Comparison of ENCODE assay signal across 8 cellular contexts in genomic region chr15:57537072-57537471, GRCh38. TPM values are rescaled to one million over a fixed set of nuclear protein-coding genes. Genes with fewer than 3 reads are reported as not detected.
A peak's percentile ranks its signal among the peaks of the same experiment; 100 is the strongest.
DNase-seq lines count a peak whose midpoint lies in the region; ATAC-seq, FAIRE-seq and TF ChIP-seq lines count a peak whose summit lies in the region.

No MANE protein-coding gene starts in this region.

- ATAC-seq in sciatic nerve (peak; percentile 54), HG02571 (IDR thresholded peaks at IDR 0.05; ENCODE audit: unreplicated experiment) (no peak)

- CTCF ChIA-PET in endothelial cell of umbilical vein (lab: Charles Lee): interaction anchor here (0.8 to 1.8 kb wide), 8 partner anchors 8 to 1041 kb away, joined by 3 to 13 read pairs (median 4); no protein-coding TSS in a partner anchor

- no peaks in the 10 kb centered on the region for H3K27me3 ChIP-seq in endothelial cell of umbilical vein (ENCODE audit: control insufficient read depth in 2 of 2, insufficient read depth in 2 of 2, low read length in 2 of 2)
- H3K27me3 ChIP-seq in effector memory CD4-positive, alpha-beta T cell (replicated peaks; ENCODE audit: control insufficient read depth, insufficient read depth, low read length, poor library complexity, severe bottlenecking): no peaks in the 10 kb centered on the region

- no peaks in the 10 kb centered on the region for H3K9me1 ChIP-seq in endothelial cell of umbilical vein (replicated peaks; ENCODE audit: control insufficient read depth, extremely low read depth, insufficient read depth, low read length)

- DNase-seq in GM03348 (ENCODE audit: low spot score) (peak; percentile 87), NCI-H446 (lab: John Stamatoyannopoulos, UW) (peak; percentile 79 to 94), endothelial cell of umbilical vein (ENCODE audit: low read depth, low spot score) (peak; percentile 70), sciatic nerve (ENCODE audit: low spot score) (no peak), activated T-cell treated with anti-CD3 and anti-CD28 coated beads for 4 hours (no peak), OCI-M2 (lab: John Stamatoyannopoulos, UW; ENCODE audit: unreplicated experiment) (no peak)
- no peak for DNase-seq in effector memory CD4-positive, alpha-beta T cell

- no peak overlapping the region for H3K4me2 ChIP-seq in endothelial cell of umbilical vein (ENCODE audit: insufficient read depth, low read length)

- no peak overlapping the region for H3K9ac ChIP-seq in endothelial cell of umbilical vein (replicated peaks; ENCODE audit: extremely low read depth, insufficient read depth, low read length)

- peak; percentile 83 for FAIRE-seq in endothelial cell of umbilical vein (lab: Jason Lieb, UNC)

- no peak overlapping the region for H2AFZ ChIP-seq in endothelial cell of umbilical vein (ENCODE audit: low read depth, low read length)

- H3K9me3 ChIP-seq in endothelial cell of umbilical vein (replicated peaks; ENCODE audit: control insufficient read depth, insufficient read depth, low read length): no peaks in the 10 kb centered on the region
- H3K9me3 ChIP-seq in effector memory CD4-positive, alpha-beta T cell (ENCODE audit: control insufficient read depth, low read length): no peaks in the 10 kb centered on the region

- H3K79me2 ChIP-seq in endothelial cell of umbilical vein (ENCODE audit: control insufficient read depth, insufficient read depth, low read length): no peaks in the 10 kb centered on the region

- no peak for TF ChIP-seq CTCF in endothelial cell of umbilical vein (IDR thresholded peaks at IDR 0.05; ENCODE audit: extremely low read depth in 1 of 2, insufficient read depth in 1 of 2, low read depth in 1 of 2, low read length in 2 of 2)

- no peak overlapping the region for H3K4me3 ChIP-seq in endothelial cell of umbilical vein (replicated peaks in 1 of 3; ENCODE audit: insufficient read depth in 1 of 3, low read depth in 1 of 3, low read length in 3 of 3)
- H3K4me3 ChIP-seq in effector memory CD4-positive, alpha-beta T cell (ENCODE audit: insufficient read depth, low read depth, low read length, poor library complexity, severe bottlenecking): no peak overlapping the region

- intact Hi-C loops in endothelial cell of umbilical vein (cut with micrococcal nuclease): no loop called here
- intact Hi-C loops in sciatic nerve (cut with DNase I): no loop called here

- no peaks in the 10 kb centered on the region for H4K20me1 ChIP-seq in endothelial cell of umbilical vein (replicated peaks; ENCODE audit: control insufficient read depth, extremely low read depth, insufficient read depth, low read length)

- dilution Hi-C loops in endothelial cell of umbilical vein (cut with MboI; ENCODE audit: extremely low pct_ligation_motif_present, low sequenced_read_pairs): loop anchor here (25.0 kb wide), 1 partner anchor 200 kb away; no protein-coding TSS in a partner anchor

- POLR2A ChIA-PET in endothelial cell of umbilical vein (lab: Charles Lee): interaction anchor here (0.7 kb wide), 1 partner anchor 324 kb away, joined by 3 read pairs; no protein-coding TSS in a partner anchor

- no peaks in the 10 kb centered on the region for H3K36me3 ChIP-seq in endothelial cell of umbilical vein (ENCODE audit: control insufficient read depth in 2 of 2, extremely low read depth in 1 of 2, insufficient read depth in 2 of 2, low read length in 2 of 2)
- no peaks in the 10 kb centered on the region for H3K36me3 ChIP-seq in effector memory CD4-positive, alpha-beta T cell (ENCODE audit: control insufficient read depth, insufficient read depth, low read length)

- no peak for TF ChIP-seq POLR2A in endothelial cell of umbilical vein (IDR thresholded peaks at IDR 0.05; ENCODE audit: low read depth, low read length)

- H3K27ac ChIP-seq in endothelial cell of umbilical vein (ENCODE audit: insufficient read depth, low read depth, low read length): no peak overlapping the region
- no peak overlapping the region for H3K27ac ChIP-seq in effector memory CD4-positive, alpha-beta T cell (ENCODE audit: insufficient read depth, low read length, poor library complexity, severe bottlenecking)

- BruUV-seq in endothelial cell of umbilical vein (replicated peaks; lab: Mats Ljungman, UMichigan): no TSS peak

- peaks cover 12% of the 10 kb centered on the region for H3K4me1 ChIP-seq in endothelial cell of umbilical vein (ENCODE audit: control insufficient read depth, extremely low read depth, insufficient read depth, low read length)
- H3K4me1 ChIP-seq in effector memory CD4-positive, alpha-beta T cell (ENCODE audit: control insufficient read depth, insufficient read depth, low read length, poor library complexity, severe bottlenecking): no peaks in the 10 kb centered on the region

TF ChIP-seq in endothelial cell of umbilical vein, 7 proteins besides CTCF, POLR2A, EP300 and RAD21:
- no peak for TF ChIP-seq POLR2AphosphoS5 (IDR thresholded peaks at IDR 0.05; ENCODE audit: insufficient read depth, low read depth, low read length)
- no peak for TF ChIP-seq GATA2 (IDR thresholded peaks at IDR 0.05; ENCODE audit: insufficient read depth, insufficient read length, low read depth, low read length)
- TF ChIP-seq JUN (IDR thresholded peaks at IDR 0.05; ENCODE audit: borderline replicate concordance, insufficient read depth, insufficient read length, low read depth): peak; percentile 83
- no peak for TF ChIP-seq EZH2 (IDR thresholded peaks at IDR 0.05; ENCODE audit: borderline replicate concordance, low read depth, low read length, severe bottlenecking)
- TF ChIP-seq MYC (IDR thresholded peaks at IDR 0.05; ENCODE audit: low read depth, low read length): no peak
- peak; percentile 84 for TF ChIP-seq FOS (IDR thresholded peaks at IDR 0.05; ENCODE audit: borderline replicate concordance, insufficient read depth, low read length)
- TF ChIP-seq, protein P1, sequence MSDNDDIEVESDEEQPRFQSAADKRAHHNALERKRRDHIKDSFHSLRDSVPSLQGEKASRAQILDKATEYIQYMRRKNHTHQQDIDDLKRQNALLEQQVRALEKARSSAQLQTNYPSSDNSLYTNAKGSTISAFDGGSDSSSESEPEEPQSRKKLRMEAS (IDR thresholded peaks at IDR 0.05; ENCODE audit: insufficient read depth, insufficient read length): no peak

RNA-seq across cellular contexts. Expression of gene MYZAP, which starts 54.6 kb away (rescaled TPM):
- total RNA-seq in endothelial cell of umbilical vein (6.1 and 8.1 TPM in 2 replicates), sciatic nerve (3.7 TPM)
- 5.2 and 6.3 TPM in 2 replicates for polyA plus RNA-seq in endothelial cell of umbilical vein
- polyA plus RNA-seq in endothelial cell of umbilical vein (2011; cell fraction: cytosol; rRNA removed): 9.2 and 10.8 TPM in 2 replicates
- polyA plus RNA-seq in endothelial cell of umbilical vein (2011; cell fraction: nucleus; rRNA removed): 8.5 TPM in 2 replicates
- polyA plus RNA-seq in endothelial cell of umbilical vein (2012): 13.3 and 14.4 TPM in 2 replicates
- 3.1 and 5.3 TPM in 2 replicates for polyA minus RNA-seq in endothelial cell of umbilical vein
- not detected for polyA minus RNA-seq in endothelial cell of umbilical vein (2011; cell fraction: cytosol; rRNA and poly(A)+ RNA removed)
- 3.4 and 4.5 TPM in 2 replicates for polyA minus RNA-seq in endothelial cell of umbilical vein (2011; cell fraction: nucleus; rRNA and poly(A)+ RNA removed)

Comparison
In these comparisons a context has a peak if more than half of its experiments do, and no peak if none do; other contexts are left out.
1. DNase-seq: peak in GM03348 (single experiment), NCI-H446 (2 of 2) and endothelial cell of umbilical vein (single experiment); none in sciatic nerve (single experiment), activated T-cell treated with anti-CD3 and anti-CD28 coated beads for 4 hours (single experiment), effector memory CD4-positive, alpha-beta T cell (0 of 3) and OCI-M2 (single experiment).